15 cellular contexts compared by ENCODE assay signal in the genomic region with DNA sequence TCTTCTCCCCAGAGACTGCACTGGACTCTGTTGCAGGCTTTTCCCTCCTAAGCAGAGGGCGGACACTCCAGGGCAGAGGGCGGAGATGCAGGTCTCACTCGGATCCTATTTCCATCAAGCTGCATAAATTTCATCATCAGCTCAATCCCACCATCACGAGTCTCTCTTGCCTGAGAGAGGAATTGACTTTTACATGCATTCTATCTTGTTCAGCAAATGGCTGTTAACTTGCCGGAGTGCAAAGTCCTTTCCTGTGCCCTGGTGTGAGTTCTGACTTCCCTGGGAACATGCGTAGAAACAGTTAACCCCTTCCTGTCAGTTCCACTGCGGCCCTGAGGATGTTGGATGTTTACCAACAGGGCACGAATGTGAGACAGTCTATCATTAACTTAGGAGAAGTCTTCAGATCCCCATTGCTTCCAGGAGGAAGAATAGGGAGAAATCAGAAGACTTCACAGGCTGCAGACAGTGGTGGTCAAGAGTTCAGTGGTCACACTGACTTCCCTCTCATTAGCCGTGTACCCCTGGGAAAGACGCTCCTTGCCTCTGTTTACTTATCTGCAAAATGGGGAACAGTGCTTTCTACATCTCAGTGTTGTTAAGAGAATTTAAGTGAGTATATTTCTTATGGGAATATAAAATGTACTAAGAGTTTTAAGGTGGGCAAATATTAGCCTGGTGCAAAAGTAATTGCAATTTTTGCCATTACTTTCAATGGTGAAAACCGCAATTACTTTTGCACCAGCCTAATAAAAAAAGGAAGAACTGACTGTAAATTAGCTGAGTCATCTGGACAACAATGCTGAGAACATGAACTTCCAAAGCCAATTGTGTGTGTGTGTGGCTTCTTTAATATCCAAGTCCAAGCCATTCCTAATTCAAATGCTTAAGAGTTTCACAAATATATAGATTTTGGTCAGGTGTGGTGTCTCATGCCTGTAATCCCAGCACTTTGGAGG.
DNase-seq lines count a peak whose midpoint lies in the region; ATAC-seq, FAIRE-seq and TF ChIP-seq lines count a peak whose summit lies in the region.
"Had no signal": no experiment of that assay in that cellular context is flagged by ENCODE, and none has a peak within 500 bp of the region (broad histone marks: within the 10 kb centered on the region; RNA-seq: fewer than 3 reads in every experiment).

No MANE protein-coding gene starts in this region.

- DNase-seq in Caco-2: peak; percentile 77 to 79
- no peak for DNase-seq in K562 (ENCODE audit: extremely low read depth in 1 of 4, low spot score in 3 of 4)
- DNase-seq in HepG2 (ENCODE audit: low spot score): peak; percentile 78
- DNase-seq in lower lobe of right lung: no peak
- DNase-seq in stimulated activated naive B cell treated with anti-CD40 and anti-IgM and Interleukin-4, amounts not matched to agents 10 μg/mL and 1 μg/mL and 100 μg/mL, for 72 hours: no peak
- DNase-seq in NCI-H1436 treated with DMSO at 0.1 percent for 48 hours (lab: John Stamatoyannopoulos, UW): no peak
- DNase-seq: activated CD8-positive, alpha-beta T cell treated with anti-CD3 and anti-CD28 coated beads for 36 hours; CD4-positive, CD25-positive, alpha-beta regulatory T cell; left ventricle myocardium superior; stimulated activated CD4-positive, alpha-beta T cell treated with anti-CD3 and anti-CD28 coated beads, Interleukin-4, amount 100 ng/mL, for 1 hour; stimulated activated naive CD8-positive, alpha-beta T cell treated with anti-CD3 and anti-CD28 coated beads, Interleukin-15, amount 100 ng/mL, for 72 hours had no signal

- peak; percentile 35 for FAIRE-seq in K562 (lab: Jason Lieb, UNC)
- FAIRE-seq in HepG2 (lab: Jason Lieb, UNC): peak; percentile 81

- no peaks in the 10 kb centered on the region for H3K9me3 ChIP-seq in Caco-2
- H3K9me3 ChIP-seq in HUES64 (ENCODE audit: insufficient read depth, low read depth, low read length): peaks cover 6% of the 10 kb centered on the region; the same call in 1 of the 2 replicates
- H3K9me3 ChIP-seq in K562 (replicated peaks; ENCODE audit: control insufficient read depth, insufficient read depth, low read depth, low read length): no peaks in the 10 kb centered on the region
- no peaks in the 10 kb centered on the region for H3K9me3 ChIP-seq in HepG2 (ENCODE audit: low read length)
- H3K9me3 ChIP-seq in lower lobe of right lung: peaks cover 5% of the 10 kb centered on the region

- no peak for TF ChIP-seq CTCF in Caco-2 (IDR thresholded peaks at IDR 0.05; ENCODE audit: insufficient read depth in 1 of 2, low read depth in 1 of 2, low read length in 1 of 2, severe bottlenecking in 1 of 2, unreplicated experiment in 1 of 2)
- TF ChIP-seq CTCF in K562 (IDR thresholded peaks at IDR 0.05 in 2 of 3, conservative IDR thresholded peaks at IDR 0.05 in 1 of 3; ENCODE audit: insufficient read depth in 2 of 3, low read depth in 1 of 3, low read length in 3 of 3): no peak
- TF ChIP-seq CTCF in HepG2 (CRISPR knock-in tag; IDR thresholded peaks at IDR 0.05): no peak
- TF ChIP-seq CTCF in lower lobe of right lung (IDR thresholded peaks at IDR 0.05): no peak

- H3K4me3 Mint-ChIP-seq in Caco-2 (ENCODE audit: unreplicated experiment): peak overlapping the region; percentile 48
- H3K4me3 Mint-ChIP-seq in stimulated activated naive B cell treated with anti-CD40 and anti-IgM and Interleukin-4, amounts not matched to agents 10 μg/mL and 1 μg/mL and 100 μg/mL, for 72 hours: no peak overlapping the region
- H3K4me3 Mint-ChIP-seq: activated CD8-positive, alpha-beta T cell treated with anti-CD3 and anti-CD28 coated beads for 36 hours; activated naive CD4-positive, alpha-beta T cell treated with anti-CD3 and anti-CD28 coated beads, Interleukin-2, amount 50 U/mL, for 24 hours; CD4-positive, CD25-positive, alpha-beta regulatory T cell; stimulated activated naive CD8-positive, alpha-beta T cell treated with anti-CD3 and anti-CD28 coated beads, Interleukin-15, amount 100 ng/mL, for 72 hours had no signal

- H3K4me1 ChIP-seq in Caco-2 (peaks cover 19% of the 10 kb centered on the region), HUES64 (ENCODE audit: insufficient read depth, low read length) (peaks cover 16% of the 10 kb centered on the region), K562 (replicated peaks in 1 of 2; ENCODE audit: control insufficient read depth in 2 of 2, insufficient read depth in 2 of 2, low read length in 2 of 2) (no peaks in the 10 kb centered on the region), HepG2 (ENCODE audit: insufficient read depth, low read length) (peaks cover 15% of the 10 kb centered on the region), lower lobe of right lung (no peaks in the 10 kb centered on the region)
- H3K4me1 ChIP-seq: gastroesophageal sphincter had no signal

- H3K79me2 ChIP-seq in K562 (ENCODE audit: control insufficient read depth, insufficient read depth, low read length): no peaks in the 10 kb centered on the region
- no peaks in the 10 kb centered on the region for H3K79me2 ChIP-seq in HepG2 (ENCODE audit: insufficient read depth, low read length)

- H3K27me3 ChIP-seq in Caco-2 (replicated peaks; ENCODE audit: control insufficient read depth, insufficient read depth, low read length) (no peaks in the 10 kb centered on the region), HUES64 (ENCODE audit: insufficient read depth, low read length) (no peaks in the 10 kb centered on the region), K562 (ENCODE audit: control insufficient read depth in 2 of 2, insufficient read depth in 2 of 2, low read length in 2 of 2) (peaks cover 0 to 7% of the 10 kb centered on the region in 2 experiments; a peak in 1 of 5 replicates), HepG2 (ENCODE audit: control insufficient read depth in 1 of 2, insufficient read depth in 2 of 2, low read length in 2 of 2) (no peaks in the 10 kb centered on the region), lower lobe of right lung (ENCODE audit: low read depth) (no peaks in the 10 kb centered on the region)
- H3K27me3 ChIP-seq: gastroesophageal sphincter had no signal

- BruUV-seq in Caco-2 (replicated peaks; lab: Mats Ljungman, UMichigan): no TSS peak
- BruUV-seq in K562 (replicated peaks; lab: Mats Ljungman, UMichigan): no TSS peak
- no TSS peak for BruUV-seq in HepG2 (replicated peaks; lab: Mats Ljungman, UMichigan)

- intact Hi-C loops in Caco-2 (cut with micrococcal nuclease; ENCODE audit: unreplicated experiment): loop anchor here (5.0 kb wide), 1 partner anchor 266 kb away; no protein-coding TSS in a partner anchor
- intact Hi-C loops in K562 (cut with micrococcal nuclease): no loop called here
- intact Hi-C loops in HepG2 (cut with micrococcal nuclease; ENCODE audit: unreplicated experiment): no loop called here
- intact Hi-C loops in lower lobe of right lung (cut with DNase I): no loop called here

- ATAC-seq in K562 (peak; percentile 91), HepG2 (peak; percentile 95), lower lobe of right lung (no peak), HG02885 (IDR thresholded peaks at IDR 0.05; ENCODE audit: poor library complexity, unreplicated experiment) (no peak)
- ATAC-seq in stimulated activated naive B cell treated with anti-CD40 and anti-IgM and Interleukin-4, amounts not matched to agents 10 μg/mL and 1 μg/mL and 100 μg/mL, for 72 hours (replicated peaks): no peak
- ATAC-seq: activated CD8-positive, alpha-beta T cell treated with anti-CD3 and anti-CD28 coated beads for 36 hours; gastroesophageal sphincter; left ventricle myocardium superior; stimulated activated naive CD8-positive, alpha-beta T cell treated with anti-CD3 and anti-CD28 coated beads, Interleukin-15, amount 100 ng/mL, for 72 hours had no signal

- no peaks in the 10 kb centered on the region for H3K27me3 Mint-ChIP-seq in Caco-2 (ENCODE audit: insufficient read depth, unreplicated experiment)
- no peaks in the 10 kb centered on the region for H3K27me3 Mint-ChIP-seq in stimulated activated naive B cell treated with anti-CD40 and anti-IgM and Interleukin-4, amounts not matched to agents 10 μg/mL and 1 μg/mL and 100 μg/mL, for 72 hours

- POLR2A ChIA-PET in Caco-2 (lab: Charles Lee): no interaction called here
- POLR2A ChIA-PET in K562 (lab: Yijun Ruan, JAX): no interaction called here
- POLR2A ChIA-PET in HepG2 (lab: Yijun Ruan, JAX): no interaction called here

- whole genome bisulfite sequencing in HUES64: 46% methylated on average over 11 of the region's 11 CpGs
- WGBS in K562 (ENCODE audit: insufficient coverage, low coverage, missing lambda C conversion rate): 4% methylated on average over 11 of the region's 11 CpGs
- 5% methylated on average over 11 of the region's 11 CpGs for WGBS in HepG2 (ENCODE audit: low lambda C conversion rate)

- H4K20me1 ChIP-seq in K562 (replicated peaks; ENCODE audit: control insufficient read depth, insufficient read depth, low read length) (no peaks in the 10 kb centered on the region), HepG2 (ENCODE audit: insufficient read depth, low read length) (no peaks in the 10 kb centered on the region)

- no peak overlapping the region for H3K27ac ChIP-seq in HUES64 (ENCODE audit: low read depth, low read length)
- H3K27ac ChIP-seq in K562 (ENCODE audit: extremely low read depth, low read depth, low read length): no peak overlapping the region
- H3K27ac ChIP-seq in HepG2 (ENCODE audit: extremely low read length, insufficient read depth, low read length): no peak overlapping the region
- no peak overlapping the region for H3K27ac ChIP-seq in lower lobe of right lung
- H3K27ac ChIP-seq: gastroesophageal sphincter had no signal

- no peak for TF ChIP-seq EP300 in K562 (IDR thresholded peaks at IDR 0.05; ENCODE audit: low read length)
- no peak for TF ChIP-seq EP300 in HepG2 (IDR thresholded peaks at IDR 0.05; ENCODE audit: low read depth in 2 of 2, low read length in 2 of 2)
- TF ChIP-seq EP300 in HepG2 (CRISPR knock-in tag; IDR thresholded peaks at IDR 0.05; ENCODE audit: borderline replicate concordance): no peak

- H3K4me2 ChIP-seq in K562 (ENCODE audit: insufficient read depth, low read length): peak overlapping the region; percentile 28; the same call in 1 of the 2 replicates
- peak overlapping the region; percentile 28 for H3K4me2 ChIP-seq in HepG2 (ENCODE audit: low read depth, low read length)

- H3K36me3 ChIP-seq in Caco-2 (ENCODE audit: control insufficient read depth, insufficient read depth, low read length): no peaks in the 10 kb centered on the region
- no peaks in the 10 kb centered on the region for H3K36me3 ChIP-seq in HUES64 (ENCODE audit: insufficient read depth, low read length)
- no peaks in the 10 kb centered on the region for H3K36me3 ChIP-seq in K562 (ENCODE audit: control insufficient read depth, insufficient read depth, low read length)
- H3K36me3 ChIP-seq in HepG2 (replicated peaks in 1 of 2; ENCODE audit: control insufficient read depth in 1 of 2, insufficient read depth in 2 of 2, low read length in 2 of 2): no peaks in the 10 kb centered on the region
- H3K36me3 ChIP-seq in lower lobe of right lung: no peaks in the 10 kb centered on the region
- H3K36me3 ChIP-seq: gastroesophageal sphincter had no signal

- H2AFZ ChIP-seq in K562 (ENCODE audit: low read depth, low read length) (no peak overlapping the region), HepG2 (ENCODE audit: low read length) (no peak overlapping the region)

- H3K9ac ChIP-seq in HUES64 (ENCODE audit: low read depth, low read length) (no peak overlapping the region), K562 (ENCODE audit: insufficient read depth in 1 of 2, low read depth in 2 of 2, low read length in 2 of 2) (no peak overlapping the region), HepG2 (ENCODE audit: insufficient read depth, low read depth, low read length) (no peak overlapping the region)

- in situ Hi-C loops in K562 (cut with MboI) (no loop called here), HepG2 (cut with HindIII; ENCODE audit: extremely low pct_ligation_motif_present, low pct_unique_long_range_greater_than_20kb) (no loop called here)

- no peak for TF ChIP-seq RAD21 in K562 (CRISPR knock-in tag; conservative IDR thresholded peaks at IDR 0.05 in 1 of 2, IDR thresholded peaks at IDR 0.05 in 1 of 2)
- TF ChIP-seq RAD21 in HepG2 (CRISPR knock-in tag; IDR thresholded peaks at IDR 0.05): no peak

- no peak overlapping the region for H3K4me3 ChIP-seq in Caco-2 (ENCODE audit: low read depth, low read length)
- peak overlapping the region; percentile 37 for H3K4me3 ChIP-seq in HUES64 (ENCODE audit: low read length)
- H3K4me3 ChIP-seq in K562: no peak overlapping the region
- H3K4me3 ChIP-seq in HepG2 (replicated peaks in 1 of 3; ENCODE audit: insufficient read depth in 1 of 3, low read depth in 2 of 3, low read length in 3 of 3): no peak overlapping the region
- no peak overlapping the region for H3K4me3 ChIP-seq in lower lobe of right lung
- H3K4me3 ChIP-seq: gastroesophageal sphincter had no signal

- peak overlapping the region; percentile 59 for H3K27ac Mint-ChIP-seq in Caco-2 (ENCODE audit: unreplicated experiment)
- no peak overlapping the region for H3K27ac Mint-ChIP-seq in stimulated activated naive B cell treated with anti-CD40 and anti-IgM and Interleukin-4, amounts not matched to agents 10 μg/mL and 1 μg/mL and 100 μg/mL, for 72 hours
- H3K27ac Mint-ChIP-seq: activated CD8-positive, alpha-beta T cell treated with anti-CD3 and anti-CD28 coated beads for 36 hours; activated naive CD4-positive, alpha-beta T cell treated with anti-CD3 and anti-CD28 coated beads, Interleukin-2, amount 50 U/mL, for 24 hours; CD4-positive, CD25-positive, alpha-beta regulatory T cell; stimulated activated naive CD8-positive, alpha-beta T cell treated with anti-CD3 and anti-CD28 coated beads, Interleukin-15, amount 100 ng/mL, for 72 hours had no signal

- H3K36me3 Mint-ChIP-seq in Caco-2 (ENCODE audit: insufficient read depth, unreplicated experiment): no peaks in the 10 kb centered on the region
- no peaks in the 10 kb centered on the region for H3K36me3 Mint-ChIP-seq in stimulated activated naive B cell treated with anti-CD40 and anti-IgM and Interleukin-4, amounts not matched to agents 10 μg/mL and 1 μg/mL and 100 μg/mL, for 72 hours
- H3K36me3 Mint-ChIP-seq: activated naive CD4-positive, alpha-beta T cell treated with anti-CD3 and anti-CD28 coated beads, Interleukin-2, amount 50 U/mL, for 24 hours; CD4-positive, CD25-positive, alpha-beta regulatory T cell had no signal

- H3K9me1 ChIP-seq in K562 (ENCODE audit: control insufficient read depth, insufficient read depth, low read length): no peaks in the 10 kb centered on the region

- peaks cover 22% of the 10 kb centered on the region for H3K4me1 Mint-ChIP-seq in Caco-2 (ENCODE audit: low read depth, unreplicated experiment)
- H3K4me1 Mint-ChIP-seq in stimulated activated naive B cell treated with anti-CD40 and anti-IgM and Interleukin-4, amounts not matched to agents 10 μg/mL and 1 μg/mL and 100 μg/mL, for 72 hours: no peaks in the 10 kb centered on the region
- H3K4me1 Mint-ChIP-seq: activated naive CD4-positive, alpha-beta T cell treated with anti-CD3 and anti-CD28 coated beads, Interleukin-2, amount 50 U/mL, for 24 hours; CD4-positive, CD25-positive, alpha-beta regulatory T cell; stimulated activated naive CD8-positive, alpha-beta T cell treated with anti-CD3 and anti-CD28 coated beads, Interleukin-15, amount 100 ng/mL, for 72 hours had no signal

- no peaks in the 10 kb centered on the region for H3K9me3 Mint-ChIP-seq in Caco-2 (ENCODE audit: unreplicated experiment)
- H3K9me3 Mint-ChIP-seq in stimulated activated naive B cell treated with anti-CD40 and anti-IgM and Interleukin-4, amounts not matched to agents 10 μg/mL and 1 μg/mL and 100 μg/mL, for 72 hours: peaks cover 0 to 6% of the 10 kb centered on the region in 2 donors
- H3K9me3 Mint-ChIP-seq: activated CD8-positive, alpha-beta T cell treated with anti-CD3 and anti-CD28 coated beads for 36 hours; activated naive CD4-positive, alpha-beta T cell treated with anti-CD3 and anti-CD28 coated beads, Interleukin-2, amount 50 U/mL, for 24 hours; stimulated activated naive CD8-positive, alpha-beta T cell treated with anti-CD3 and anti-CD28 coated beads, Interleukin-15, amount 100 ng/mL, for 72 hours had no signal

- CTCF ChIA-PET in Caco-2 (lab: Charles Lee): interaction anchor here (1.2 kb wide), 1 partner anchor 269 kb away, joined by 4 read pairs; no protein-coding TSS in a partner anchor
- CTCF ChIA-PET in K562 (lab: Yijun Ruan, JAX; ENCODE audit: low intra/inter-chr PET ratio): no interaction called here
- CTCF ChIA-PET in HepG2 (lab: Yijun Ruan, JAX; ENCODE audit: low intra/inter-chr PET ratio, low total read pairs): no interaction called here

- no peak for TF ChIP-seq POLR2A in K562 (conservative IDR thresholded peaks at IDR 0.05)
- no peak for TF ChIP-seq POLR2A in HepG2 (IDR thresholded peaks at IDR 0.05; ENCODE audit: insufficient read depth in 1 of 2, low read depth in 2 of 2, low read length in 2 of 2)

Comparison
In these comparisons a context has a peak if more than half of its experiments do, and no peak if none do; other contexts are left out.
1. DNase-seq: peak in Caco-2 (2 of 2) and HepG2 (single experiment); none in K562 (0 of 4), lower lobe of right lung (single experiment), stimulated activated naive B cell treated with anti-CD40 and anti-IgM and Interleukin-4, amounts not matched to agents 10 μg/mL and 1 μg/mL and 100 μg/mL, for 72 hours (single experiment) and NCI-H1436 treated with DMSO at 0.1 percent for 48 hours (single experiment).
2. ATAC-seq: peak in K562 (single experiment) and HepG2 (single experiment); none in lower lobe of right lung (0 of 2), stimulated activated naive B cell treated with anti-CD40 and anti-IgM and Interleukin-4, amounts not matched to agents 10 μg/mL and 1 μg/mL and 100 μg/mL, for 72 hours (0 of 2) and HG02885 (single experiment).